In the genomic region with DNA sequence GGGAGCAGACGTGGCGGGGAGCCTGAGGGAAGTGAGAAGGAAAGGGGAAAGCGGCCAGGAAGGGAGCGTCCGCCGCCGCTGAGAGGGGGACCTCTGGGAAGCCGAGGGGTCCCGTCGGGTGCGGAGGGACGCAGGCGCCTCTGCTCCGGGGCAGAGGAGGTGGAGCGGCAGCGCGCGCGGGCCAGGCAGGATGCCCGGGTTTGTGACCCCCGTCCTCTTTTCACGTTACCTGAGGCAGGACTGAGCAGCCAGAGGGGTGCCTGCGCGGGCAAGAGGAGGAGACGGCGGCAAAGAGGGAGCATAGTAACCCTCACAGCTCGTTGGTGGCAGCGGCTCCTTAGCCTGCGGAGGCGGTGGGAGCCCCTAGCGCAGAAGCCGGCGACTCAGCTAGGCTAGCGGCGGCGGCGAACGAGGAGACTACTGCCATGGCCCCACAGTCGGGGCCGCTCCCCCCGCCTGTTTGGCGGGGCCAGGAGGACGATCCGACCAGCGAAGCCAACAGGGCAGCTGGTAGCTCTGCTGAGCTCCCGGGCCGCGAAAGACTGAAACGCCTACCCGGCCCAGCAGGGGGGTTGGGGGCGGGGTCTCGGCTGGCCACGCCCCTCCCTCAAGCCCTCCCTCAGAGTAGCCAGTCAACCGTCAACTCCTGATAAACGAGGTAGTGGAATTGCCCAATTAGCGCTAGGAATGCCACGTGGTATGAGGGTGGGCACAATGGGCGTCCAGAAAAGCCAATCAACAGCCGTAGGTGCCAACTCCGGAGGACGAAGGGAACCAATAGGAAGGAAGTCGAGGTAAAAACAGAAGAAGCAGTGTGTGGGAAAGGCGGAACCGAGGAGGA, we compare ENCODE assay signal across 8 cellular contexts. TPM values are rescaled to one million over a fixed set of nuclear protein-coding genes. Genes with fewer than 3 reads are reported as not detected.
DNase-seq lines count a peak whose midpoint lies in the region; ATAC-seq and TF ChIP-seq lines count a peak whose summit lies in the region.

A gene with protein sequence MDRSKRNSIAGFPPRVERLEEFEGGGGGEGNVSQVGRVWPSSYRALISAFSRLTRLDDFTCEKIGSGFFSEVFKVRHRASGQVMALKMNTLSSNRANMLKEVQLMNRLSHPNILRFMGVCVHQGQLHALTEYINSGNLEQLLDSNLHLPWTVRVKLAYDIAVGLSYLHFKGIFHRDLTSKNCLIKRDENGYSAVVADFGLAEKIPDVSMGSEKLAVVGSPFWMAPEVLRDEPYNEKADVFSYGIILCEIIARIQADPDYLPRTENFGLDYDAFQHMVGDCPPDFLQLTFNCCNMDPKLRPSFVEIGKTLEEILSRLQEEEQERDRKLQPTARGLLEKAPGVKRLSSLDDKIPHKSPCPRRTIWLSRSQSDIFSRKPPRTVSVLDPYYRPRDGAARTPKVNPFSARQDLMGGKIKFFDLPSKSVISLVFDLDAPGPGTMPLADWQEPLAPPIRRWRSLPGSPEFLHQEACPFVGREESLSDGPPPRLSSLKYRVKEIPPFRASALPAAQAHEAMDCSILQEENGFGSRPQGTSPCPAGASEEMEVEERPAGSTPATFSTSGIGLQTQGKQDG (minus strand): TSS at position 541 of the 841 bp plus-strand sequence. CDS start 33,378 bp downstream, outside the sequence.

- no peak within 1 kb of the TSS for H3K27ac Mint-ChIP-seq in WTC11
- H3K27ac Mint-ChIP-seq in central memory CD8-positive, alpha-beta T cell (ENCODE audit: low read depth), result no peak within 1 kb of the TSS

- no peaks in the 10 kb centered on the region for H3K27me3 ChIP-seq in spleen (replicated peaks in 1 of 7)

- CTCF ChIA-PET in WTC11 (lab: Charles Lee), result interaction anchor here (1.1 to 8.3 kb wide), 13 partner anchors 8 to 480 kb away, joined by 3 to 170 read pairs (median 9); a partner anchor contains a TSS

- peak within 1 kb of the TSS; percentile 67 to 92 (median 90) for H3K27ac ChIP-seq in spleen

- no peaks in the 10 kb centered on the region; the same call in 1 of the 2 replicates for H3K36me3 Mint-ChIP-seq in WTC11
- peaks cover 2% of the 10 kb centered on the region for H3K36me3 Mint-ChIP-seq in central memory CD8-positive, alpha-beta T cell (ENCODE audit: insufficient read depth)

- WGBS in spleen, 5 donors, result 0 to 1% (median 0%) methylated on average over 45 to 64 of the region's 64 CpGs

- ATAC-seq in GM19023 (IDR thresholded peaks at IDR 0.05; ENCODE audit: unreplicated experiment), result peak; percentile 90
- peak; percentile 87 for ATAC-seq in HG03175 (IDR thresholded peaks at IDR 0.05; ENCODE audit: unreplicated experiment)
- ATAC-seq in WTC11, result peak; percentile 95
- peak; percentile 97 for ATAC-seq in central memory CD8-positive, alpha-beta T cell (replicated peaks; ENCODE audit: extremely low read depth, poor library complexity, severe bottlenecking)

- H3K27me3 Mint-ChIP-seq in WTC11 (ENCODE audit: low read depth), result no peaks in the 10 kb centered on the region
- no peaks in the 10 kb centered on the region for H3K27me3 Mint-ChIP-seq in central memory CD8-positive, alpha-beta T cell

- H3K36me3 ChIP-seq in spleen, result peaks cover 0 to 6% (median 0%) of the 10 kb centered on the region in 6 donors

- peaks cover 6 to 46% (median 22%) of the 10 kb centered on the region in 6 donors for H3K4me1 ChIP-seq in spleen

- no peaks in the 10 kb centered on the region for H3K9me3 Mint-ChIP-seq in WTC11
- H3K9me3 Mint-ChIP-seq in central memory CD8-positive, alpha-beta T cell, result no peaks in the 10 kb centered on the region

- POLR2A ChIA-PET in WTC11 (lab: Charles Lee), result interaction anchor here (0.6 to 2.2 kb wide), 6 partner anchors 10 to 188 kb away, joined by 3 to 14 read pairs (median 8); a partner anchor contains a TSS

- TF ChIP-seq CTCF in AG10803 (conservative IDR thresholded peaks at IDR 0.05; ENCODE audit: low read length), result no peak
- TF ChIP-seq CTCF in WTC11 (IDR thresholded peaks at IDR 0.05), result no peak
- TF ChIP-seq CTCF in spleen (IDR thresholded peaks at IDR 0.05 in 8 of 11, conservative IDR thresholded peaks at IDR 0.05 in 3 of 11), result peak; percentile 30 to 82 (median 61)

- TF ChIP-seq POLR2A in spleen (IDR thresholded peaks at IDR 0.05), result peak; percentile 61 to 76 (median 76)

- intact Hi-C loops in spleen (cut with DNase I; ENCODE audit: low total_unique reads), result loop anchor here (5.0 kb wide), 3 partner anchors 129 to 479 kb away; a partner anchor contains a TSS

- DNase-seq in AG10803 (ENCODE audit: low read depth), result peak; percentile 99
- peak; percentile 99 for DNase-seq in NCI-H2227 (lab: John Stamatoyannopoulos, UW; ENCODE audit: unreplicated experiment)
- peak; percentile 98 for DNase-seq in WTC11 (ENCODE audit: low spot score)
- peak; percentile 92 to 97 for DNase-seq in central memory CD8-positive, alpha-beta T cell (ENCODE audit: low spot score in 2 of 2)
- peak; percentile 100 for DNase-seq in iris pigment epithelial cell (ENCODE audit: low read depth)
- DNase-seq in spleen, result peak; percentile 98

- no peaks in the 10 kb centered on the region for H3K9me3 ChIP-seq in spleen

- H3K4me1 Mint-ChIP-seq in WTC11, result peaks cover 5% of the 10 kb centered on the region; the same call in 1 of the 2 replicates
- no peaks in the 10 kb centered on the region for H3K4me1 Mint-ChIP-seq in central memory CD8-positive, alpha-beta T cell

- H3K4me3 ChIP-seq in AG10803 (ENCODE audit: low read length), result peak within 1 kb of the TSS; percentile 91
- H3K4me3 ChIP-seq in spleen, result peak within 1 kb of the TSS; percentile 74 to 89 (median 79)

- H3K4me3 Mint-ChIP-seq in WTC11, result no peak within 1 kb of the TSS
- H3K4me3 Mint-ChIP-seq in central memory CD8-positive, alpha-beta T cell, result no peak within 1 kb of the TSS

TF ChIP-seq in WTC11, 78 proteins besides CTCF, POLR2A, EP300 and RAD21 (continues in another document):
- TF ChIP-seq ESRRA (CRISPR knock-in tag; IDR thresholded peaks at IDR 0.05; ENCODE audit: borderline replicate concordance) (peak; percentile 40; the same call in 1 of the 2 replicates), MYBL2 (CRISPR knock-in tag; IDR thresholded peaks at IDR 0.05) (peak; percentile 69; the same call in 1 of the 2 replicates), TEAD1 (CRISPR knock-in tag; IDR thresholded peaks at IDR 0.05) (0 out of 2 replicates have a peak, but pooled peaks have one; percentile 40), CREM (CRISPR knock-in tag; IDR thresholded peaks at IDR 0.05) (peak; percentile 38; the same call in 1 of the 2 replicates), GTF2I (CRISPR knock-in tag; conservative IDR thresholded peaks at IDR 0.05) (0 out of 2 replicates have a peak, but pooled peaks have one; percentile 6), NFYB (CRISPR knock-in tag; conservative IDR thresholded peaks at IDR 0.05; ENCODE audit: low read depth) (peak; percentile 96), SMAD3 (CRISPR knock-in tag; IDR thresholded peaks at IDR 0.05; ENCODE audit: borderline replicate concordance) (no peak), ZNF263 (CRISPR knock-in tag; IDR thresholded peaks at IDR 0.05; ENCODE audit: low read depth) (no peak)
- TF ChIP-seq, protein P1, sequence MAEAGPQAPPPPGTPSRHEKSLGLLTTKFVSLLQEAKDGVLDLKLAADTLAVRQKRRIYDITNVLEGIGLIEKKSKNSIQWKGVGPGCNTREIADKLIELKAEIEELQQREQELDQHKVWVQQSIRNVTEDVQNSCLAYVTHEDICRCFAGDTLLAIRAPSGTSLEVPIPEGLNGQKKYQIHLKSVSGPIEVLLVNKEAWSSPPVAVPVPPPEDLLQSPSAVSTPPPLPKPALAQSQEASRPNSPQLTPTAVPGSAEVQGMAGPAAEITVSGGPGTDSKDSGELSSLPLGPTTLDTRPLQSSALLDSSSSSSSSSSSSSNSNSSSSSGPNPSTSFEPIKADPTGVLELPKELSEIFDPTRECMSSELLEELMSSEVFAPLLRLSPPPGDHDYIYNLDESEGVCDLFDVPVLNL (CRISPR knock-in tag; IDR thresholded peaks at IDR 0.05; ENCODE audit: borderline replicate concordance, low read depth), result 0 out of 2 replicates have a peak, but pooled peaks have one; percentile 54
- TF ChIP-seq, protein P2, sequence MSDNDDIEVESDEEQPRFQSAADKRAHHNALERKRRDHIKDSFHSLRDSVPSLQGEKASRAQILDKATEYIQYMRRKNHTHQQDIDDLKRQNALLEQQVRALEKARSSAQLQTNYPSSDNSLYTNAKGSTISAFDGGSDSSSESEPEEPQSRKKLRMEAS (CRISPR knock-in tag; IDR thresholded peaks at IDR 0.05), result peak; percentile 88
- TF ChIP-seq, protein P3, sequence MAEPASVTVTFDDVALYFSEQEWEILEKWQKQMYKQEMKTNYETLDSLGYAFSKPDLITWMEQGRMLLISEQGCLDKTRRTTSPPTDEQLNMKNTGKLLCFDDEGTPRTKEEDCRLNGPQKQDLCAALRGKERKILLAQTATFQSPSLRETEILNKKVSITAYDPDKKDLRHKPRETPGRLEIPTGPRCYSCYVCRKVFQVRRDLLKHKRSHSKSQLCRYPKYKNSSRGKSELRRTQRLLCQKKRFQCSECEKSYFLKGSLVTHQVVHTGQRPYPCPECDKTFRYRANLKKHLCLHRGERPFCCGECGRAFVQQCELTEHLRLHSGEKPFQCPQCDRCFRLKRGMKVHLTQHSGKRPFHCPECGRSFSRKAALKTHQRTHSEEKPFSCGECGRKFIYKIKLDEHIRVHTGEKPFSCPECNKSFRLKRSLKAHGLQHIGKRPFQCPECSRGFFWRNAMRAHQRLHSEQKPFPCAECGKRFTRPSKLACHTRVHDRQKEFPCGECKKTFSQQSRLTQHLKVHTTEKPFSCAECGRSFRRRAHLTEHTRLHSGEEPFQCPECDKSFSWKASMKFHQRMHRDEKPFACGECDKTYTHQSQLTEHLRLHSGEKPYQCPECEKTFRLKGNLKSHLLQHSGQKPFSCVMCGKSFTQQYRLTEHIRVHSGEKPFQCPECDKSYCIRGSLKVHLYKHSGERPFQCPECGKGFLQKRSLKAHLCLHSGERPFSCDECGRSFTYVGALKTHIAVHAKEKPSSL (CRISPR knock-in tag; conservative IDR thresholded peaks at IDR 0.05), result no peak
- TF ChIP-seq, protein P4, sequence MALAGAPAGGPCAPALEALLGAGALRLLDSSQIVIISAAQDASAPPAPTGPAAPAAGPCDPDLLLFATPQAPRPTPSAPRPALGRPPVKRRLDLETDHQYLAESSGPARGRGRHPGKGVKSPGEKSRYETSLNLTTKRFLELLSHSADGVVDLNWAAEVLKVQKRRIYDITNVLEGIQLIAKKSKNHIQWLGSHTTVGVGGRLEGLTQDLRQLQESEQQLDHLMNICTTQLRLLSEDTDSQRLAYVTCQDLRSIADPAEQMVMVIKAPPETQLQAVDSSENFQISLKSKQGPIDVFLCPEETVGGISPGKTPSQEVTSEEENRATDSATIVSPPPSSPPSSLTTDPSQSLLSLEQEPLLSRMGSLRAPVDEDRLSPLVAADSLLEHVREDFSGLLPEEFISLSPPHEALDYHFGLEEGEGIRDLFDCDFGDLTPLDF (CRISPR knock-in tag; IDR thresholded peaks at IDR 0.05), result no peak

RNA-seq across cellular contexts. Expression of the gene that starts here (rescaled TPM):
- total RNA-seq in WTC11 (2021) (13.1 to 14.2 TPM (median 13.3 TPM) in 3 replicates), spleen (10 to 100 TPM in 3 of 7 donors, 1 to 10 TPM in 4; 7.3 to 11.5 (median 9.5) TPM)
- polyA plus RNA-seq in spleen, result 1 to 10 TPM; 3.2 to 5.7 (median 5.1) TPM

Comparison
In these comparisons a context has a peak if more than half of its experiments do, and no peak if none do; other contexts are left out.
1. Peak in every context shown above with its lines: DNase-seq, ATAC-seq, H3K4me3 ChIP-seq and H3K27ac ChIP-seq.
2. CTCF ChIP-seq: peak in spleen (11 of 11); none in AG10803 (single experiment) and WTC11 (single experiment).